Comparison of ENCODE assay signal across 2 cellular contexts in genomic region chr22:39296535-39296934, GRCh38.
TF ChIP-seq lines count a peak whose summit lies in the region.

No MANE protein-coding gene starts in this region.

TF ChIP-seq in IMR-90, 13 proteins besides CTCF, POLR2A, EP300 and RAD21:
- no peak for TF ChIP-seq MXI1 (IDR thresholded peaks at IDR 0.05; ENCODE audit: borderline replicate concordance, low read depth, low read length)
- no peak for TF ChIP-seq NFE2L2 (IDR thresholded peaks at IDR 0.05; ENCODE audit: low read depth, low read length)
- TF ChIP-seq USF2 (IDR thresholded peaks at IDR 0.05; ENCODE audit: low read depth, low read length), result no peak
- no peak for TF ChIP-seq CEBPB (IDR thresholded peaks at IDR 0.05; ENCODE audit: low read depth, low read length)
- TF ChIP-seq CHD1 (IDR thresholded peaks at IDR 0.05; ENCODE audit: low read depth, low read length), result no peak
- no peak for TF ChIP-seq RFX5 (IDR thresholded peaks at IDR 0.05; ENCODE audit: low read depth, low read length)
- no peak for TF ChIP-seq MAZ (IDR thresholded peaks at IDR 0.05; ENCODE audit: borderline replicate concordance, low read depth, low read length)
- no peak for TF ChIP-seq SMC3 (IDR thresholded peaks at IDR 0.05; ENCODE audit: low read depth, low read length)
- TF ChIP-seq ELK1 (IDR thresholded peaks at IDR 0.05; ENCODE audit: borderline replicate concordance, low read depth, low read length), result no peak
- no peak for TF ChIP-seq BHLHE40 (IDR thresholded peaks at IDR 0.05; ENCODE audit: low read depth, low read length)
- TF ChIP-seq RCOR1 (IDR thresholded peaks at IDR 0.05; ENCODE audit: insufficient replicate concordance, low read length), result no peak
- no peak for TF ChIP-seq FOS (IDR thresholded peaks at IDR 0.05; ENCODE audit: low read depth, low read length)
- no peak for TF ChIP-seq MAFK (IDR thresholded peaks at IDR 0.05; ENCODE audit: low read depth, low read length)

TF ChIP-seq in WTC11, 78 proteins besides CTCF, POLR2A, EP300 and RAD21:
- TF ChIP-seq CDX4 (CRISPR knock-in tag; IDR thresholded peaks at IDR 0.05; ENCODE audit: borderline replicate concordance), result no peak
- no peak for TF ChIP-seq PRRX2 (CRISPR knock-in tag; IDR thresholded peaks at IDR 0.05)
